In genomic region chr12:54385251-54385914, GRCh38 we compare ENCODE assay signal across 8 cellular contexts. TPM values are rescaled to one million over a fixed set of nuclear protein-coding genes. Genes with fewer than 3 reads are reported as not detected.
DNase-seq lines count a peak whose midpoint lies in the region; ATAC-seq and TF ChIP-seq lines count a peak whose summit lies in the region.

No MANE protein-coding gene starts in this region.

- intact Hi-C loops in heart right ventricle (cut with DNase I) (no loop called here), left colon (cut with DNase I, micrococcal nuclease) (no loop called here)

- DNase-seq in Karpas-422 = peak; percentile 61
- DNase-seq in heart right ventricle = no peak
- peak in 22 of 49 donors; percentile 19 to 65 (median 46) for DNase-seq in substantia nigra (lab: John Stamatoyannopoulos, UW)
- no peak for DNase-seq in NCI-H774 (lab: John Stamatoyannopoulos, UW)
- DNase-seq in left colon = no peak

- peak overlapping the region; percentile 49 for H3K27ac ChIP-seq in Karpas-422 (ENCODE audit: low read length)
- H3K27ac ChIP-seq in heart right ventricle = peak overlapping the region in 9 of 10 donors; percentile 13 to 88 (median 58)
- peak overlapping the region; percentile 56 for H3K27ac ChIP-seq in substantia nigra (ENCODE audit: low read depth, low read length, poor library complexity, severe bottlenecking)

- H3K9ac ChIP-seq in Karpas-422 (ENCODE audit: low read length) = peak overlapping the region; percentile 62

- H4K20me1 ChIP-seq in Karpas-422 (ENCODE audit: insufficient read depth, low read depth, low read length) = no peaks in the 10 kb centered on the region

- TF ChIP-seq CTCF in heart right ventricle (IDR thresholded peaks at IDR 0.05) = no peak

- peaks cover 69% of the 10 kb centered on the region for H3K4me1 ChIP-seq in Karpas-422 (ENCODE audit: low read length)
- H3K4me1 ChIP-seq in heart right ventricle = peaks cover 0 to 41% (median 5%) of the 10 kb centered on the region in 9 donors

- peaks cover 2% of the 10 kb centered on the region; the same call in 1 of the 2 replicates for H3K79me2 ChIP-seq in Karpas-422 (ENCODE audit: low read length)

- no peaks in the 10 kb centered on the region for H3K9me3 ChIP-seq in Karpas-422 (ENCODE audit: low read length)
- H3K9me3 ChIP-seq in heart right ventricle = no peaks in the 10 kb centered on the region

- ATAC-seq in GM19455 (IDR thresholded peaks at IDR 0.05; ENCODE audit: unreplicated experiment) = peak; percentile 44
- ATAC-seq in heart right ventricle = peak in 7 of 8 donors; percentile 8 to 44 (median 35)
- ATAC-seq in HG03439 (IDR thresholded peaks at IDR 0.05; ENCODE audit: unreplicated experiment) = no peak
- no peak for ATAC-seq in GM21515 (IDR thresholded peaks at IDR 0.05; ENCODE audit: unreplicated experiment)
- ATAC-seq in left colon = no peak

- H3K27me3 ChIP-seq in Karpas-422 (ENCODE audit: low read length) = no peaks in the 10 kb centered on the region
- no peaks in the 10 kb centered on the region for H3K27me3 ChIP-seq in heart right ventricle

- H3K36me3 ChIP-seq in Karpas-422 (ENCODE audit: insufficient read depth, low read length) (no peaks in the 10 kb centered on the region), heart right ventricle (no peaks in the 10 kb centered on the region)

- H3K4me3 ChIP-seq in Karpas-422 (ENCODE audit: low read length) (peak overlapping the region; percentile 29; the same call in 1 of the 2 replicates), heart right ventricle (peak overlapping the region in 6 of 10 donors; percentile 5 to 27 (median 26))

- H2AFZ ChIP-seq in Karpas-422 (ENCODE audit: low read length) = no peak overlapping the region

- peak overlapping the region; percentile 59 for H3K4me2 ChIP-seq in Karpas-422 (ENCODE audit: low read depth, low read length, poor library complexity, severe bottlenecking)

- no peaks in the 10 kb centered on the region for H3K9me2 ChIP-seq in Karpas-422 (replicated peaks; ENCODE audit: insufficient read depth, low read length)

- WGBS in heart right ventricle, 2 donors = 69 to 70% methylated on average over 10 of the region's 10 CpGs

RNA-seq across cellular contexts. Expression of gene ZNF385A, which starts 0.8 kb away (rescaled TPM):
- 4.1 and 12.2 TPM in 2 replicates for total RNA-seq in Karpas-422 (2014; rRNA removed; shearing (Covaris generic); ENCODE audit: low replicate concordance)
- total RNA-seq in heart right ventricle = 10 to 100 TPM in 2 of 10 donors, 1 to 10 TPM in 8; 3.8 to 19.1 (median 4.8) TPM
- polyA plus RNA-seq in heart right ventricle = 10 to 100 TPM in 1 of 2 donors, 1 to 10 TPM in 1; 8.1 to 10.5 TPM
- total RNA-seq in left colon = 1 to 10 TPM; 4.0 to 8.3 TPM

RNA-seq across cellular contexts. Expression of gene GPR84, which starts 21.1 kb away (rescaled TPM):
- 0.29 TPM in 1 of 2 replicates, not detected in the other for total RNA-seq in Karpas-422 (2014; rRNA removed; shearing (Covaris generic); ENCODE audit: low replicate concordance)
- total RNA-seq in heart right ventricle (1 to 10 TPM in 1 of 10 donors, under 1 TPM in 3, not detected in 6; 0.15 to 2.9 (median 0.25) TPM), left colon (under 1 TPM in 1 of 2 donors, not detected in 1; 0.50 TPM)
- under 1 TPM in 1 of 2 donors, not detected in 1; 0.45 TPM for polyA plus RNA-seq in heart right ventricle

RNA-seq across cellular contexts. Expression of gene ITGA5, which starts 33.7 kb away (rescaled TPM):
- total RNA-seq in Karpas-422 (2014; rRNA removed; shearing (Covaris generic); ENCODE audit: low replicate concordance) = not detected in 2 replicates
- 10 to 100 TPM; 35.7 to 86.1 (median 48.8) TPM for total RNA-seq in heart right ventricle
- polyA plus RNA-seq in heart right ventricle = 100 to 1,000 TPM in 1 of 2 donors, 10 to 100 TPM in 1; 31.9 to 154 TPM
- total RNA-seq in left colon = 10 to 100 TPM; 20.8 to 49.1 TPM

Comparison
In these comparisons a context has a peak if more than half of its experiments do, and no peak if none do; other contexts are left out.
1. ATAC-seq: peak in GM19455 (single experiment) and heart right ventricle (7 of 8); none in HG03439 (single experiment), GM21515 (single experiment) and left colon (single experiment).
2. RNA of gene ITGA5, which starts 33.7 kb away (total RNA-seq): 20.8 to 49.1 TPM in left colon and 35.7 to 86.1 TPM in heart right ventricle; not detected in Karpas-422; every median in the first group is over 10 times any median in the second.
3. Peak in every context shown above with its lines, with median percentiles within 50 percentile points of each other: H3K27ac ChIP-seq.